Comparison of ENCODE assay signal across 8 cellular contexts in the genomic region with DNA sequence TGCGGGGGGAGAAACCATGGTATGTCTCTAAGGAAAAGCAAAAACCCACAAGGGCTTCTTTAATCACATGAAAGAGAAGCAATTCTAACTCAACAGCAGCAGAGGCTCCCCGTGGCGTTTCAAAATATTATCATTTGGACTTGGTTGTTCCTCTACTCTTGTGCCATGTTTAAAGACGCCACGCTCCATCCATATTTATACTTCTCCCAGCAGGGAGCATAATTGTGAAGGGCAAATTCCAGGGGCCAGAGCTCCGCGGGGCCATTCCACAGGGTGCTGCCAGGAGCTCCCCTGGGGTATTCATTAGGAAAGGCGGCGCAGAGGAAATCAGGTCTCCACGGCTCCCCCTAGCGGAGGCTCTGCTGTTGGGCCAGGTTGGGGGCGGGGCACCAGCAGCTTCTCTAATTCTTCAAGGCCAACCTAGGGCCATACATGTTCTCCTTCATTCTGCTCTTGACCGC.
DNase-seq lines count a peak whose midpoint lies in the region; ATAC-seq lines count a peak whose summit lies in the region.

No MANE protein-coding gene starts in this region.

- intact Hi-C loops in CD4-positive, alpha-beta memory T cell (cut with micrococcal nuclease), result loop anchor here (1.0 to 10.0 kb wide), 3 partner anchors 80 to 492 kb away; a partner anchor contains a TSS

- 62% methylated on average over 13 of the region's 13 CpGs for WGBS in HUES64

- H3K27ac Mint-ChIP-seq in CD4-positive, alpha-beta memory T cell, result peak overlapping the region in 5 of 7 donors; percentile 7 to 82 (median 28)
- H3K27ac Mint-ChIP-seq in activated naive CD8-positive, alpha-beta T cell, result no peak overlapping the region

- H3K27me3 ChIP-seq in CD4-positive, alpha-beta memory T cell (ENCODE audit: insufficient read depth, low read length), result no peaks in the 10 kb centered on the region
- H3K27me3 ChIP-seq in HUES64 (ENCODE audit: insufficient read depth, low read length), result no peaks in the 10 kb centered on the region

- H3K36me3 Mint-ChIP-seq in CD4-positive, alpha-beta memory T cell, result no peaks in the 10 kb centered on the region
- no peaks in the 10 kb centered on the region for H3K36me3 Mint-ChIP-seq in activated naive CD8-positive, alpha-beta T cell

- no peaks in the 10 kb centered on the region for H3K36me3 ChIP-seq in CD4-positive, alpha-beta memory T cell (ENCODE audit: insufficient read depth, low read length)
- no peaks in the 10 kb centered on the region for H3K36me3 ChIP-seq in HUES64 (ENCODE audit: insufficient read depth, low read length)

- peaks cover 0 to 2% of the 10 kb centered on the region in 2 donors for H3K27me3 Mint-ChIP-seq in CD4-positive, alpha-beta memory T cell
- H3K27me3 Mint-ChIP-seq in activated naive CD8-positive, alpha-beta T cell, result no peaks in the 10 kb centered on the region

- no peak overlapping the region for H3K9ac ChIP-seq in HUES64 (ENCODE audit: low read depth, low read length)

- POLR2A ChIA-PET in CD4-positive, alpha-beta memory T cell (lab: Charles Lee; ENCODE audit: partially characterized antibody), result interaction anchor here (1.5 kb wide), 1 partner anchor 10 kb away, joined by 3 read pairs; no protein-coding TSS in a partner anchor

- CTCF ChIA-PET in CD4-positive, alpha-beta memory T cell (lab: Charles Lee; ENCODE audit: partially characterized antibody), result interaction anchor here (0.6 to 5.1 kb wide), 41 partner anchors 8 to 854 kb away, joined by 3 to 56 read pairs (median 4); a partner anchor contains a TSS

- H3K4me1 ChIP-seq in CD4-positive, alpha-beta memory T cell (ENCODE audit: insufficient read depth, low read length), result peaks cover 9% of the 10 kb centered on the region
- H3K4me1 ChIP-seq in HUES64 (ENCODE audit: insufficient read depth, low read length), result peaks cover 9% of the 10 kb centered on the region; the same call in 1 of the 2 replicates

- peak; percentile 64 for ATAC-seq in GM19468 (IDR thresholded peaks at IDR 0.05; ENCODE audit: extremely low read depth, unreplicated experiment)

- H3K9me3 Mint-ChIP-seq in CD4-positive, alpha-beta memory T cell, result peaks cover 0 to 4% (median 0%) of the 10 kb centered on the region in 8 donors
- H3K9me3 Mint-ChIP-seq in activated naive CD8-positive, alpha-beta T cell (ENCODE audit: low read depth), result no peaks in the 10 kb centered on the region

- H3K4me1 Mint-ChIP-seq in CD4-positive, alpha-beta memory T cell, result peaks cover 8 to 32% (median 22%) of the 10 kb centered on the region in 4 donors
- peaks cover 30% of the 10 kb centered on the region for H3K4me1 Mint-ChIP-seq in activated naive CD8-positive, alpha-beta T cell (ENCODE audit: low read depth)

- H3K27ac ChIP-seq in CD4-positive, alpha-beta memory T cell (ENCODE audit: low read depth, low read length), result no peak overlapping the region
- no peak overlapping the region for H3K27ac ChIP-seq in HUES64 (ENCODE audit: low read depth, low read length)

- H3K9me3 ChIP-seq in CD4-positive, alpha-beta memory T cell (ENCODE audit: control insufficient read depth in 1 of 2, low read length in 2 of 2), result no peaks in the 10 kb centered on the region
- no peaks in the 10 kb centered on the region for H3K9me3 ChIP-seq in HUES64 (ENCODE audit: insufficient read depth, low read depth, low read length)

- H3K4me3 Mint-ChIP-seq in CD4-positive, alpha-beta memory T cell, result peak overlapping the region; percentile 77 to 93 (median 87)
- peak overlapping the region; percentile 83 for H3K4me3 Mint-ChIP-seq in activated naive CD8-positive, alpha-beta T cell

- DNase-seq in CD4-positive, alpha-beta memory T cell, result peak; percentile 71 to 78 (median 75)
- peak; percentile 65 for DNase-seq in SW480 (ENCODE audit: low spot score)
- DNase-seq in hippocampal formation (lab: John Stamatoyannopoulos, UW), result peak; percentile 35 to 59
- peak; percentile 50 to 75 for DNase-seq in stimulated activated CD4-positive, alpha-beta T cell treated with anti-CD3 and anti-CD28 coated beads, Interleukin-1b, Interleukin-23, amount 100 ng/mL, for 1 hour (ENCODE audit: low read depth in 2 of 2)
- no peak for DNase-seq in KG1 (lab: John Stamatoyannopoulos, UW)

- peak overlapping the region in 1 of 2 donors; percentile 28 for H3K4me3 ChIP-seq in CD4-positive, alpha-beta memory T cell (ENCODE audit: low read length in 2 of 2)
- H3K4me3 ChIP-seq in HUES64 (ENCODE audit: low read length), result peak overlapping the region; percentile 41
